Comparison of ENCODE assay signal across 19 cellular contexts in the genomic region with DNA sequence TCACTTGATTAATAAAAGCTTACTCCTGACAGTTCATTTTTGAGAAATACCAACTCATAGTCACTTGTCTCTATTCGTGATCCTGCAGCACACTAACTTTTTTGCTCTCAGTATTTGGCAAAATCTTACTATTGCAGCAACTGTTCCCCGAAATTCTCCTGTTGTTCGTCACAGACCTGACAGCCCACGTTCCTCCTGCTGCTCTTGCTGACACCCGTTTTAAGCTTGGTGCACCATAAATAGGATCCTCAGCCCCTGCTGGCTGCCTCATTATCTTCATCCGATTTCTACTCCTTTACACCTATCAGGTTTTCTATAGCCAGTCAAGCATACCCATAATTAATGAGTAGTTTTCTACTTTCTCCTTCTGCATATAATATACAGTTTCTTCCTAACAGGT.
"Had no signal": no experiment of that assay in that cellular context is flagged by ENCODE, and none has a peak within 500 bp of the region (broad histone marks: within the 10 kb centered on the region; RNA-seq: fewer than 3 reads in every experiment).

No MANE protein-coding gene starts in this region.

- H3K4me1 Mint-ChIP-seq: memory B cell, WTC11 had no signal

- H3K4me3 ChIP-seq: psoas muscle, suprapubic skin had no signal

- H3K36me3 Mint-ChIP-seq: activated naive CD8-positive, alpha-beta T cell; brain; memory B cell; type B pancreatic cell had no signal

- ATAC-seq: activated CD8-positive, alpha-beta T cell treated with anti-CD3 and anti-CD28 coated beads, Interleukin-2, amount 10 ng/mL, durations not matched to agents 7 days and 5 days; left ventricle myocardium superior; psoas muscle; sciatic nerve; stimulated activated naive CD8-positive, alpha-beta T cell treated with anti-CD3 and anti-CD28 coated beads, Interleukin-15, Interleukin-2, amounts not matched to agents 100 U/mL and 50 U/mL, for 24 hours; WTC11 had no signal

- DNase-seq: activated CD4-positive, alpha-beta T cell treated with anti-CD3 and anti-CD28 coated beads for 48 hours; activated CD8-positive, alpha-beta memory T cell treated with anti-CD3 and anti-CD28 coated beads, Interleukin-2, amount 50 U/mL, for 4 hours; activated CD8-positive, alpha-beta T cell treated with anti-CD3 and anti-CD28 coated beads, Interleukin-2, amount 10 ng/mL, durations not matched to agents 7 days and 5 days; activated effector memory CD4-positive, alpha-beta T cell treated with anti-CD3 and anti-CD28 coated beads, Interleukin-2, amount 50 U/mL, for 16 hours; activated T-cell treated with anti-CD3 and anti-CD28 coated beads, Interleukin-2, amount 50 U/mL, for 48 hours; cortex of kidney; effector CD8-positive, alpha-beta T cell; left ventricle myocardium superior; psoas muscle; stimulated activated naive CD8-positive, alpha-beta T cell treated with anti-CD3 and anti-CD28 coated beads, Interleukin-15, Interleukin-2, amounts not matched to agents 100 U/mL and 50 U/mL, for 24 hours; T-helper 2 cell had no signal

- H3K4me1 ChIP-seq: psoas muscle, suprapubic skin had no signal

- H3K36me3 ChIP-seq: suprapubic skin had no signal

- H3K9me3 Mint-ChIP-seq: natural killer cell treated with Interleukin-12 subunit alpha and Interleukin-12 subunit beta and Interleukin-15 and Interleukin-18, amount 100 ng/mL, for 72 hours had no signal

- H3K27me3 Mint-ChIP-seq: brain, memory B cell, type B pancreatic cell had no signal

- H3K27ac ChIP-seq: psoas muscle, suprapubic skin had no signal

- H3K4me3 Mint-ChIP-seq: activated CD8-positive, alpha-beta T cell treated with anti-CD3 and anti-CD28 coated beads, Interleukin-2, amount 10 ng/mL, durations not matched to agents 7 days and 5 days; activated naive CD8-positive, alpha-beta T cell; brain; memory B cell; natural killer cell treated with Interleukin-12 subunit alpha and Interleukin-12 subunit beta and Interleukin-15 and Interleukin-18, amount 100 ng/mL, for 72 hours; type B pancreatic cell; WTC11 had no signal

- H3K9me3 ChIP-seq: psoas muscle, suprapubic skin had no signal

- H3K27ac Mint-ChIP-seq: activated CD8-positive, alpha-beta T cell treated with anti-CD3 and anti-CD28 coated beads, Interleukin-2, amount 10 ng/mL, durations not matched to agents 7 days and 5 days; activated naive CD8-positive, alpha-beta T cell; memory B cell; natural killer cell treated with Interleukin-12 subunit alpha and Interleukin-12 subunit beta and Interleukin-15 and Interleukin-18, amount 100 ng/mL, for 72 hours; type B pancreatic cell had no signal

- H3K27me3 ChIP-seq: suprapubic skin had no signal
